ENCODE assay signal across 9 cellular contexts in genomic region chr11:132114185-132114584, GRCh38.
DNase-seq lines count a peak whose midpoint lies in the region; ATAC-seq, FAIRE-seq and TF ChIP-seq lines count a peak whose summit lies in the region.
"Had no signal": no experiment of that assay in that cellular context is flagged by ENCODE, and none has a peak within 500 bp of the region (broad histone marks: within the 10 kb centered on the region; RNA-seq: fewer than 3 reads in every experiment).

No MANE protein-coding gene starts in this region.

- POLR2A ChIA-PET in WTC11 (lab: Charles Lee) = no interaction called here

- CTCF ChIA-PET in WTC11 (lab: Charles Lee) = interaction anchor here (0.6 to 6.3 kb wide), 24 partner anchors 9 to 944 kb away, joined by 3 to 76 read pairs (median 4); no protein-coding TSS in a partner anchor

- no peaks in the 10 kb centered on the region for H3K4me1 ChIP-seq in liver (ENCODE audit: control insufficient read depth in 4 of 4, insufficient read depth in 4 of 4, low read length in 3 of 4)

- H3K36me3 ChIP-seq in GM06990 (ENCODE audit: control insufficient read depth, insufficient read depth, low read length) (no peaks in the 10 kb centered on the region), liver (ENCODE audit: control insufficient read depth in 4 of 4, insufficient read depth in 3 of 4, low read depth in 1 of 4, low read length in 3 of 4) (no peaks in the 10 kb centered on the region)
- H3K36me3 ChIP-seq: tibial artery had no signal

- H3K27me3 ChIP-seq in GM06990 (replicated peaks; ENCODE audit: control insufficient read depth, insufficient read depth, low read length) = no peaks in the 10 kb centered on the region; the same call in none of the 2 replicates
- H3K27me3 ChIP-seq in liver (ENCODE audit: control insufficient read depth in 4 of 4, insufficient read depth in 4 of 4, low read length in 3 of 4) = peaks cover 0 to 6% (median 0%) of the 10 kb centered on the region in 4 donors

- peaks cover 56% of the 10 kb centered on the region for H3K4me1 Mint-ChIP-seq in WTC11

- H3K4me3 Mint-ChIP-seq in WTC11 = no peak overlapping the region

- no peaks in the 10 kb centered on the region for H3K27me3 Mint-ChIP-seq in WTC11 (ENCODE audit: low read depth)

- FAIRE-seq in HTR-8/SVneo (lab: Jason Lieb, UNC) = no peak

- DNase-seq in GM06990 (ENCODE audit: extremely low read depth, insufficient read length) (no peak), NAMALWA (ENCODE audit: low spot score) (peak; percentile 45), WTC11 (ENCODE audit: low spot score) (peak; percentile 72), HTR-8/SVneo (ENCODE audit: insufficient read length, low spot score) (no peak), NCI-H1048 (lab: John Stamatoyannopoulos, UW) (no peak)

- no peak overlapping the region for H3K9ac ChIP-seq in liver (ENCODE audit: low read depth in 1 of 2, low read length in 2 of 2)

- no peak overlapping the region for H3K27ac Mint-ChIP-seq in WTC11

- 25% methylated on average over 3 of the region's 3 CpGs for WGBS in liver

- H3K4me3 ChIP-seq in GM06990 (replicated peaks; ENCODE audit: low read depth, low read length) = no peak overlapping the region
- H3K4me3 ChIP-seq in liver (ENCODE audit: low read depth in 1 of 3, low read length in 3 of 3) = no peak overlapping the region
- H3K4me3 ChIP-seq: tibial artery had no signal

- no peaks in the 10 kb centered on the region for H3K9me3 Mint-ChIP-seq in WTC11

- ATAC-seq in WTC11 = peak; percentile 83
- ATAC-seq in GM21717 (IDR thresholded peaks at IDR 0.05; ENCODE audit: unreplicated experiment) = no peak
- no peak for ATAC-seq in GM21737 (IDR thresholded peaks at IDR 0.05; ENCODE audit: unreplicated experiment)

- H3K36me3 Mint-ChIP-seq in WTC11 = no peaks in the 10 kb centered on the region

- no peak overlapping the region for H3K27ac ChIP-seq in liver (ENCODE audit: low read depth in 1 of 2, low read length in 2 of 2)
- H3K27ac ChIP-seq: tibial artery had no signal

- peak; percentile 49 for TF ChIP-seq CTCF in GM06990 (IDR thresholded peaks at IDR 0.05; ENCODE audit: insufficient read depth, low read length, poor library complexity, severe bottlenecking)
- TF ChIP-seq CTCF in WTC11 (IDR thresholded peaks at IDR 0.05) = no peak
- peak; percentile 43 for TF ChIP-seq CTCF in liver (IDR thresholded peaks at IDR 0.05; ENCODE audit: low read depth, low read length, missing input control)

- peak; percentile 68 to 81 for TF ChIP-seq RAD21 in liver (IDR thresholded peaks at IDR 0.05)

- H3K9me3 ChIP-seq in liver (ENCODE audit: control insufficient read depth in 4 of 4, low read length in 3 of 4) = no peaks in the 10 kb centered on the region
- H3K9me3 ChIP-seq: tibial artery had no signal

TF ChIP-seq in WTC11, 78 proteins besides CTCF, POLR2A, EP300 and RAD21 (continues in another document):
- TF ChIP-seq TEAD4 (CRISPR knock-in tag; IDR thresholded peaks at IDR 0.05) (no peak), CBFB (CRISPR knock-in tag; IDR thresholded peaks at IDR 0.05; ENCODE audit: low read depth) (no peak), EMX1 (CRISPR knock-in tag; IDR thresholded peaks at IDR 0.05) (no peak), AR (CRISPR knock-in tag; IDR thresholded peaks at IDR 0.05) (no peak), ZNF396 (CRISPR knock-in tag; IDR thresholded peaks at IDR 0.05; ENCODE audit: borderline replicate concordance) (no peak), GTF2I (CRISPR knock-in tag; conservative IDR thresholded peaks at IDR 0.05) (no peak), RORB (CRISPR knock-in tag; IDR thresholded peaks at IDR 0.05) (no peak), TCF7 (CRISPR knock-in tag; IDR thresholded peaks at IDR 0.05; ENCODE audit: low read depth) (no peak), ZNF138 (CRISPR knock-in tag; conservative IDR thresholded peaks at IDR 0.05) (no peak), ZNF671 (CRISPR knock-in tag; IDR thresholded peaks at IDR 0.05) (no peak)

TF ChIP-seq in liver, 16 proteins besides CTCF, POLR2A, EP300 and RAD21:
- no peak for TF ChIP-seq HNF4A (conservative IDR thresholded peaks at IDR 0.05)

Comparison
In these comparisons a context has a peak if more than half of its experiments do, and no peak if none do; other contexts are left out.
1. DNase-seq: peak in NAMALWA (single experiment) and WTC11 (single experiment); none in GM06990 (single experiment), HTR-8/SVneo (single experiment) and NCI-H1048 (single experiment).